ENCODE assay signal across 8 cellular contexts in the genomic region with DNA sequence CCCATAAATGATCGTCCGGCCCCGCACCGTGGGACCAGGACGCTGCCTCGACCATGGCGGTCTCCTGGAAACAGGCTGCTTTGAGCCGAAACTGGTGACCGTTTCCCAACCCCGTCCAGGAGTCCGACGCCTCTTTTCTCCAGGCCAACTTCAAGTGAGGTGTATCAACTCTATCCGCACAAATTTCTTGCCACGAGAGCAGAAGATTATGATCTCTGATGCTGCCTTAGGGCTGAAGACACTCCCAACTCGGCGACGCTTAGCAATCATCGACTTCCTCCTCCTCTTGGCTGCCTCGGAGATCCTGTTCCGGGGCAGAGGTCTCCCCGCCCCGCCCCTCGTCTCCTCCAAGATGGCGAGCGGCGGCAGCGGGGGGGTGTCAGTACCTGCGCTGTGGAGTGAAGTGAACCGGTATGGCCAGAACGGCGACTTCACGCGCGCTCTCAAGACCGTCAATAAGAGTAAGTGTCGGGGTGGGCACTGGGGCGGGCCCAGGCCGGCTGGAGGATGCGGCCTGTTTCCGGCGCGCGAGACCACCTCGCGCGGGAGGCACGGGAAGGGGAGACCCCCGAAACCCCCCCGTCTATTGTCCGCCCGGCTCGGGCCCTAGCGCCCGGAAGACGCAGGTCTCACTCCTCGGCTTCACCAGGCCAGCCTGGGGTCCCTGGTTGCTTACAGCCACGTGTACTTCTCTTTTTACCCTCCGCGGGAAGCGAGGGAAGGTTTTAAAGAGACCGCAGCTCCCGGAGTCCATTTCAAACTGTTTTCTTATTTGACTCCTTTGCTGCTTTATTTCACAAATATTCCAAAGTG. TPM values are rescaled to one million over a fixed set of nuclear protein-coding genes. Genes with fewer than 3 reads are reported as not detected.
DNase-seq lines count a peak whose midpoint lies in the region; ATAC-seq and TF ChIP-seq lines count a peak whose summit lies in the region.

A gene with protein sequence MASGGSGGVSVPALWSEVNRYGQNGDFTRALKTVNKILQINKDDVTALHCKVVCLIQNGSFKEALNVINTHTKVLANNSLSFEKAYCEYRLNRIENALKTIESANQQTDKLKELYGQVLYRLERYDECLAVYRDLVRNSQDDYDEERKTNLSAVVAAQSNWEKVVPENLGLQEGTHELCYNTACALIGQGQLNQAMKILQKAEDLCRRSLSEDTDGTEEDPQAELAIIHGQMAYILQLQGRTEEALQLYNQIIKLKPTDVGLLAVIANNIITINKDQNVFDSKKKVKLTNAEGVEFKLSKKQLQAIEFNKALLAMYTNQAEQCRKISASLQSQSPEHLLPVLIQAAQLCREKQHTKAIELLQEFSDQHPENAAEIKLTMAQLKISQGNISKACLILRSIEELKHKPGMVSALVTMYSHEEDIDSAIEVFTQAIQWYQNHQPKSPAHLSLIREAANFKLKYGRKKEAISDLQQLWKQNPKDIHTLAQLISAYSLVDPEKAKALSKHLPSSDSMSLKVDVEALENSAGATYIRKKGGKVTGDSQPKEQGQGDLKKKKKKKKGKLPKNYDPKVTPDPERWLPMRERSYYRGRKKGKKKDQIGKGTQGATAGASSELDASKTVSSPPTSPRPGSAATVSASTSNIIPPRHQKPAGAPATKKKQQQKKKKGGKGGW (plus strand): TSS at position 334 of the 813 bp plus-strand sequence. CDS start 19 bp downstream, at position 353.

- intact Hi-C loops in left ventricle myocardium inferior (cut with micrococcal nuclease): no loop called here
- intact Hi-C loops in prostate gland (cut with DNase I): loop anchor here (5.0 kb wide), 1 partner anchor 35 kb away; no protein-coding TSS in a partner anchor

- H3K27ac ChIP-seq in left ventricle myocardium inferior (replicated peaks): peak within 1 kb of the TSS; percentile 85
- peak within 1 kb of the TSS; percentile 91 to 96 for H3K27ac ChIP-seq in prostate gland
- H3K27ac ChIP-seq in urinary bladder (ENCODE audit: low read depth): peak within 1 kb of the TSS; percentile 73

- H3K9me3 Mint-ChIP-seq in T-helper 1 cell treated with Interleukin-12 subunit alpha and Interleukin-12 subunit beta and Interleukin-4 antibody, amounts not matched to agents 30 μg/mL and 1 μg/mL, for 36 hours: no peaks in the 10 kb centered on the region

- H3K4me3 Mint-ChIP-seq in T-helper 1 cell treated with Interleukin-12 subunit alpha and Interleukin-12 subunit beta and Interleukin-4 antibody, amounts not matched to agents 30 μg/mL and 1 μg/mL, for 36 hours: peak within 1 kb of the TSS; percentile 97

- peaks cover 58% of the 10 kb centered on the region for H3K4me1 ChIP-seq in left ventricle myocardium inferior
- H3K4me1 ChIP-seq in prostate gland (replicated peaks): peaks cover 3% of the 10 kb centered on the region
- H3K4me1 ChIP-seq in urinary bladder (ENCODE audit: insufficient read depth): peaks cover 4% of the 10 kb centered on the region

- WGBS in prostate gland: under 1% methylated on average over 58 of the region's 62 CpGs
- under 1% methylated on average over 62 of the region's 62 CpGs for WGBS in urinary bladder

- peak; percentile 93 for ATAC-seq in HG02852 (IDR thresholded peaks at IDR 0.05; ENCODE audit: unreplicated experiment)

- H3K4me3 ChIP-seq in left ventricle myocardium inferior (peak within 1 kb of the TSS; percentile 92), prostate gland (peak within 1 kb of the TSS; percentile 92 to 95), urinary bladder (ENCODE audit: low read depth, low read length) (peak within 1 kb of the TSS; percentile 92)

- peak; percentile 74 for TF ChIP-seq POLR2A in prostate gland (IDR thresholded peaks at IDR 0.05)

- H3K9me3 ChIP-seq in left ventricle myocardium inferior (replicated peaks): no peaks in the 10 kb centered on the region
- no peaks in the 10 kb centered on the region for H3K9me3 ChIP-seq in prostate gland

- peaks cover 51% of the 10 kb centered on the region for H3K4me1 Mint-ChIP-seq in T-helper 1 cell treated with Interleukin-12 subunit alpha and Interleukin-12 subunit beta and Interleukin-4 antibody, amounts not matched to agents 30 μg/mL and 1 μg/mL, for 36 hours (ENCODE audit: low read depth)

- H3K27ac Mint-ChIP-seq in T-helper 1 cell treated with Interleukin-12 subunit alpha and Interleukin-12 subunit beta and Interleukin-4 antibody, amounts not matched to agents 30 μg/mL and 1 μg/mL, for 36 hours: peak within 1 kb of the TSS; percentile 98

- TF ChIP-seq CTCF in GM13976 (IDR thresholded peaks at IDR 0.05; ENCODE audit: borderline replicate concordance, control extremely low read depth, extremely low read depth, insufficient read depth, missing control alignments): no peak
- no peak for TF ChIP-seq CTCF in left ventricle myocardium inferior (IDR thresholded peaks at IDR 0.05; ENCODE audit: borderline replicate concordance)
- TF ChIP-seq CTCF in prostate gland (IDR thresholded peaks at IDR 0.05): peak in 1 of 4 experiments; percentile 10

- H3K27me3 Mint-ChIP-seq in T-helper 1 cell treated with Interleukin-12 subunit alpha and Interleukin-12 subunit beta and Interleukin-4 antibody, amounts not matched to agents 30 μg/mL and 1 μg/mL, for 36 hours (ENCODE audit: low read depth): no peaks in the 10 kb centered on the region

- DNase-seq in GM13976 (ENCODE audit: low spot score) (peak; percentile 92), NCI-H146 (lab: John Stamatoyannopoulos, UW) (peak; percentile 92), amygdala (lab: John Stamatoyannopoulos, UW) (peak; percentile 8 to 90 (median 78)), left ventricle myocardium inferior (peak; percentile 87), prostate gland (ENCODE audit: low spot score) (peak; percentile 89)

- peaks cover 24% of the 10 kb centered on the region for H3K36me3 Mint-ChIP-seq in T-helper 1 cell treated with Interleukin-12 subunit alpha and Interleukin-12 subunit beta and Interleukin-4 antibody, amounts not matched to agents 30 μg/mL and 1 μg/mL, for 36 hours (ENCODE audit: low read depth)

- H3K27me3 ChIP-seq in left ventricle myocardium inferior (ENCODE audit: low read depth) (no peaks in the 10 kb centered on the region), prostate gland (replicated peaks; ENCODE audit: insufficient read depth) (no peaks in the 10 kb centered on the region)

- H3K36me3 ChIP-seq in left ventricle myocardium inferior (peaks cover 33% of the 10 kb centered on the region), prostate gland (no peaks in the 10 kb centered on the region), urinary bladder (ENCODE audit: insufficient read depth) (peaks cover 6% of the 10 kb centered on the region)

- in situ Hi-C loops in GM13976 (cut with MboI; ENCODE audit: low sequenced_read_pairs, unreplicated experiment): no loop called here

RNA-seq across cellular contexts. Expression of the gene that starts here (rescaled TPM):
- 32.6 TPM for total RNA-seq in left ventricle myocardium inferior
- total RNA-seq in prostate gland: 10 to 100 TPM; 41.4 to 46.9 TPM
- 70.4 TPM for total RNA-seq in urinary bladder
- polyA plus RNA-seq in urinary bladder: 47.6 TPM

Comparison
In these comparisons a context has a peak if more than half of its experiments do, and no peak if none do; other contexts are left out.
1. Peak in every context shown above with its lines: DNase-seq, ATAC-seq, H3K4me3 ChIP-seq and H3K27ac ChIP-seq.